8 cellular contexts compared by ENCODE assay signal in genomic region chr14:50714452-50715073, GRCh38. TPM values are rescaled to one million over a fixed set of nuclear protein-coding genes. Genes with fewer than 3 reads are reported as not detected.
DNase-seq lines count a peak whose midpoint lies in the region; ATAC-seq, FAIRE-seq and TF ChIP-seq lines count a peak whose summit lies in the region.

No MANE protein-coding gene starts in this region.

- peak; percentile 86 for FAIRE-seq in astrocyte (lab: Jason Lieb, UNC)
- peak; percentile 39 for FAIRE-seq in HepG2 (lab: Jason Lieb, UNC)

- H2AFZ ChIP-seq in astrocyte (ENCODE audit: low read depth, low read length) (no peak overlapping the region), HepG2 (ENCODE audit: low read length) (no peak overlapping the region)

- H3K9me3 Mint-ChIP-seq in astrocyte (ENCODE audit: unreplicated experiment): no peaks in the 10 kb centered on the region

- ATAC-seq in HepG2: peak; percentile 67

- H3K79me2 ChIP-seq in astrocyte (ENCODE audit: insufficient read depth, low read length): no peaks in the 10 kb centered on the region
- no peaks in the 10 kb centered on the region for H3K79me2 ChIP-seq in HepG2 (ENCODE audit: insufficient read depth, low read length)

- H3K27me3 ChIP-seq in astrocyte (ENCODE audit: insufficient read depth, low read length) (no peaks in the 10 kb centered on the region), HepG2 (ENCODE audit: control insufficient read depth in 1 of 2, insufficient read depth in 2 of 2, low read length in 2 of 2) (no peaks in the 10 kb centered on the region)

- peaks cover 3% of the 10 kb centered on the region for H3K27me3 Mint-ChIP-seq in astrocyte (ENCODE audit: low read depth, unreplicated experiment)

- TF ChIP-seq CTCF in astrocyte (IDR thresholded peaks at IDR 0.05; ENCODE audit: insufficient read depth, low read depth, low read length) (peak; percentile 48), HepG2 (CRISPR knock-in tag; IDR thresholded peaks at IDR 0.05) (peak; percentile 53)

- no peak for TF ChIP-seq RAD21 in HepG2 (CRISPR knock-in tag; IDR thresholded peaks at IDR 0.05)

- CTCF ChIA-PET in HepG2 (lab: Yijun Ruan, JAX; ENCODE audit: low intra/inter-chr PET ratio, low total read pairs): interaction anchor here (1.2 kb wide), 1 partner anchor 115 kb away, joined by 6 read pairs; no protein-coding TSS in a partner anchor

- BruUV-seq in HepG2 (replicated peaks; lab: Mats Ljungman, UMichigan): no TSS peak

- 50% methylated on average over 2 of the region's 2 CpGs for WGBS in HepG2 (ENCODE audit: low lambda C conversion rate)

- H3K27ac ChIP-seq in astrocyte (ENCODE audit: low read depth, low read length) (no peak overlapping the region), HepG2 (ENCODE audit: extremely low read length, insufficient read depth, low read length) (no peak overlapping the region)

- H3K36me3 Mint-ChIP-seq in astrocyte (ENCODE audit: low read depth, unreplicated experiment): no peaks in the 10 kb centered on the region

- in situ Hi-C loops in HepG2 (cut with HindIII; ENCODE audit: extremely low pct_ligation_motif_present, low pct_unique_long_range_greater_than_20kb): no loop called here

- H3K4me2 ChIP-seq in astrocyte (ENCODE audit: low read length) (no peak overlapping the region), HepG2 (ENCODE audit: low read depth, low read length) (no peak overlapping the region)

- no peak overlapping the region for H3K4me3 Mint-ChIP-seq in astrocyte (ENCODE audit: unreplicated experiment)

- H3K9ac ChIP-seq in astrocyte (ENCODE audit: low read length) (no peak overlapping the region), HepG2 (ENCODE audit: insufficient read depth, low read depth, low read length) (no peak overlapping the region)

- no peaks in the 10 kb centered on the region for H3K36me3 ChIP-seq in astrocyte (ENCODE audit: insufficient read depth, low read length)
- no peaks in the 10 kb centered on the region for H3K36me3 ChIP-seq in HepG2 (replicated peaks in 1 of 2; ENCODE audit: control insufficient read depth in 1 of 2, insufficient read depth in 2 of 2, low read length in 2 of 2)

- H3K4me3 ChIP-seq in astrocyte (ENCODE audit: insufficient read depth, low read depth, low read length) (no peak overlapping the region), HepG2 (replicated peaks in 1 of 3; ENCODE audit: insufficient read depth in 1 of 3, low read depth in 2 of 3, low read length in 3 of 3) (no peak overlapping the region)

- POLR2A ChIA-PET in HepG2 (lab: Yijun Ruan, JAX): no interaction called here

- H3K27ac Mint-ChIP-seq in astrocyte (ENCODE audit: unreplicated experiment): no peak overlapping the region

- no peaks in the 10 kb centered on the region for H3K4me1 Mint-ChIP-seq in astrocyte (ENCODE audit: low read depth, unreplicated experiment)

- H3K9me3 ChIP-seq in astrocyte (ENCODE audit: insufficient read depth, low read depth, low read length): no peaks in the 10 kb centered on the region
- no peaks in the 10 kb centered on the region for H3K9me3 ChIP-seq in HepG2 (ENCODE audit: low read length)

- H3K4me1 ChIP-seq in astrocyte (ENCODE audit: insufficient read depth, low read length) (no peaks in the 10 kb centered on the region), HepG2 (ENCODE audit: insufficient read depth, low read length) (no peaks in the 10 kb centered on the region)

- no peak for TF ChIP-seq POLR2A in HepG2 (IDR thresholded peaks at IDR 0.05; ENCODE audit: insufficient read depth in 1 of 2, low read depth in 2 of 2, low read length in 2 of 2)

- DNase-seq in AG08395 (ENCODE audit: low spot score) (peak; percentile 68), GM04504 (ENCODE audit: low read depth) (peak; percentile 14), LoVo (ENCODE audit: low spot score) (peak; percentile 40), astrocyte (ENCODE audit: low read depth) (peak; percentile 16), HepG2 (ENCODE audit: low spot score) (peak; percentile 12), putamen (ENCODE audit: low spot score) (no peak)
- DNase-seq in stimulated activated naive CD4-positive, alpha-beta T cell treated with Interleukin-2 at 50 U/mL for 16 hours (lab: John Stamatoyannopoulos, UW): no peak
- DNase-seq in stimulated activated CD8-positive, alpha-beta memory T cell treated with anti-CD3 and anti-CD28 coated beads, Interleukin-4, amount 100 ng/mL, for 48 hours: no peak

- intact Hi-C loops in HepG2 (cut with micrococcal nuclease; ENCODE audit: unreplicated experiment): loop anchor here (1.0 to 2.0 kb wide), 2 partner anchors 96 to 172 kb away; no protein-coding TSS in a partner anchor

- TF ChIP-seq EP300 in HepG2 (IDR thresholded peaks at IDR 0.05; ENCODE audit: low read depth in 2 of 2, low read length in 2 of 2) (no peak), HepG2 (CRISPR knock-in tag; IDR thresholded peaks at IDR 0.05; ENCODE audit: borderline replicate concordance) (no peak)

- no peaks in the 10 kb centered on the region for H4K20me1 ChIP-seq in astrocyte (ENCODE audit: insufficient read depth, low read length)
- no peaks in the 10 kb centered on the region for H4K20me1 ChIP-seq in HepG2 (ENCODE audit: insufficient read depth, low read length)

TF ChIP-seq in HepG2, 621 proteins besides CTCF, POLR2A, EP300 and RAD21:
- no peak for TF ChIP-seq ZNF674 (CRISPR knock-in tag; IDR thresholded peaks at IDR 0.05; ENCODE audit: low read depth)
- TF ChIP-seq ZNF75D (CRISPR knock-in tag; IDR thresholded peaks at IDR 0.05; ENCODE audit: borderline replicate concordance): no peak
- no peak for TF ChIP-seq TBX2 (CRISPR knock-in tag; IDR thresholded peaks at IDR 0.05; ENCODE audit: borderline replicate concordance)
- TF ChIP-seq STAG1 (CRISPR knock-in tag; IDR thresholded peaks at IDR 0.05): peak; percentile 40
- TF ChIP-seq NR2F6 (IDR thresholded peaks at IDR 0.05): no peak
- no peak for TF ChIP-seq NR2F6 (CRISPR knock-in tag; IDR thresholded peaks at IDR 0.05)
- no peak for TF ChIP-seq ATF5 (CRISPR knock-in tag; IDR thresholded peaks at IDR 0.05; ENCODE audit: low read depth)
- TF ChIP-seq NFYC (CRISPR knock-in tag; IDR thresholded peaks at IDR 0.05): no peak
- no peak for TF ChIP-seq ZBTB21 (CRISPR knock-in tag; IDR thresholded peaks at IDR 0.05)
- peak; percentile 18; the same call in 1 of the 2 replicates for TF ChIP-seq SMC3 (IDR thresholded peaks at IDR 0.05; ENCODE audit: low read length)
- no peak for TF ChIP-seq WIZ (CRISPR knock-in tag; IDR thresholded peaks at IDR 0.05)
- TF ChIP-seq NFE2L2 (IDR thresholded peaks at IDR 0.05; ENCODE audit: low read length): no peak
- TF ChIP-seq ZNF530 (CRISPR knock-in tag; IDR thresholded peaks at IDR 0.05; ENCODE audit: low read depth): no peak
- TF ChIP-seq, protein P1, sequence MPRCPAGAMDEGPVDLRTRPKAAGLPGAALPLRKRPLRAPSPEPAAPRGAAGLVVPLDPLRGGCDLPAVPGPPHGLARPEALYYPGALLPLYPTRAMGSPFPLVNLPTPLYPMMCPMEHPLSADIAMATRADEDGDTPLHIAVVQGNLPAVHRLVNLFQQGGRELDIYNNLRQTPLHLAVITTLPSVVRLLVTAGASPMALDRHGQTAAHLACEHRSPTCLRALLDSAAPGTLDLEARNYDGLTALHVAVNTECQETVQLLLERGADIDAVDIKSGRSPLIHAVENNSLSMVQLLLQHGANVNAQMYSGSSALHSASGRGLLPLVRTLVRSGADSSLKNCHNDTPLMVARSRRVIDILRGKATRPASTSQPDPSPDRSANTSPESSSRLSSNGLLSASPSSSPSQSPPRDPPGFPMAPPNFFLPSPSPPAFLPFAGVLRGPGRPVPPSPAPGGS (CRISPR knock-in tag; IDR thresholded peaks at IDR 0.05): no peak
- no peak for TF ChIP-seq EZH2 (conservative IDR thresholded peaks at IDR 0.05; ENCODE audit: low read depth, low read length)

RNA-seq across cellular contexts. Expression of gene SAV1, which starts 46.5 kb away (rescaled TPM):
- total RNA-seq in astrocyte (18.3 and 26.3 TPM in 2 replicates), HepG2 (2016; rRNA removed; fragmentation: Illumina TruSeq; extraction: Trizol) (8.1 and 8.2 TPM in 2 replicates)
- total RNA-seq in HepG2 (2016; cell fraction: cytosol; rRNA removed; fragmentation: Illumina TruSeq; extraction: Trizol; ENCODE audit: low read depth): 5.7 and 6.1 TPM in 2 replicates
- 8.2 and 10.4 TPM in 2 replicates for total RNA-seq in HepG2 (2016; cell fraction: insoluble cytoplasmic fraction; rRNA removed; fragmentation: Illumina TruSeq; extraction: Trizol)
- total RNA-seq in HepG2 (2016; cell fraction: membrane; rRNA removed; fragmentation: Illumina TruSeq; extraction: Trizol): 14.1 and 14.6 TPM in 2 replicates
- 8.7 and 12.4 TPM in 2 replicates for total RNA-seq in HepG2 (2016; cell fraction: nucleus; rRNA removed; fragmentation: Illumina TruSeq; extraction: Trizol)
- 6.2 and 7.3 TPM in 2 replicates for polyA plus RNA-seq in HepG2 (2011; rRNA removed)
- 3.8 and 5.5 TPM in 2 replicates for polyA plus RNA-seq in HepG2 (2011; cell fraction: cytosol; rRNA removed)
- polyA plus RNA-seq in HepG2 (2011; cell fraction: nucleus; rRNA removed): 1.7 and 3.1 TPM in 2 replicates
- 8.6 and 11.5 TPM in 2 replicates for polyA plus RNA-seq in HepG2 (2012)
- 6.8 and 7.8 TPM in 2 replicates for polyA plus RNA-seq in HepG2 (2016; cell fraction: cytosol; fragmentation: Illumina TruSeq; extraction: Trizol; ENCODE audit: low read depth)
- 12.2 and 17.2 TPM in 2 replicates for polyA plus RNA-seq in HepG2 (2016; cell fraction: insoluble cytoplasmic fraction; fragmentation: Illumina TruSeq; extraction: Trizol; ENCODE audit: low read depth)
- 17.1 and 18.9 TPM in 2 replicates for polyA plus RNA-seq in HepG2 (2016; cell fraction: membrane; fragmentation: Illumina TruSeq; extraction: Trizol; ENCODE audit: low read depth)
- 9.8 and 9.9 TPM in 2 replicates for polyA plus RNA-seq in HepG2 (2016; cell fraction: nucleus; fragmentation: Illumina TruSeq; extraction: Trizol; ENCODE audit: insufficient read depth, low read depth)
- 2.9 and 12.9 TPM in 2 replicates for polyA minus RNA-seq in HepG2 (2011; rRNA and poly(A)+ RNA removed; ENCODE audit: low replicate concordance)
- 5.4 and 6.7 TPM in 2 replicates for polyA minus RNA-seq in HepG2 (2011; cell fraction: cytosol; rRNA and poly(A)+ RNA removed)
- polyA minus RNA-seq in HepG2 (2011; cell fraction: nucleus; rRNA and poly(A)+ RNA removed): 16.2 and 17.7 TPM in 2 replicates

Comparison
In these comparisons a context has a peak if more than half of its experiments do, and no peak if none do; other contexts are left out.
1. DNase-seq: peak in AG08395 (single experiment), GM04504 (single experiment), LoVo (single experiment), astrocyte (single experiment) and HepG2 (single experiment); none in stimulated activated naive CD4-positive, alpha-beta T cell treated with Interleukin-2 at 50 U/mL for 16 hours (single experiment), stimulated activated CD8-positive, alpha-beta memory T cell treated with anti-CD3 and anti-CD28 coated beads, Interleukin-4, amount 100 ng/mL, for 48 hours (single experiment) and putamen (single experiment).